7 cellular contexts compared by ENCODE assay signal in the genomic region with DNA sequence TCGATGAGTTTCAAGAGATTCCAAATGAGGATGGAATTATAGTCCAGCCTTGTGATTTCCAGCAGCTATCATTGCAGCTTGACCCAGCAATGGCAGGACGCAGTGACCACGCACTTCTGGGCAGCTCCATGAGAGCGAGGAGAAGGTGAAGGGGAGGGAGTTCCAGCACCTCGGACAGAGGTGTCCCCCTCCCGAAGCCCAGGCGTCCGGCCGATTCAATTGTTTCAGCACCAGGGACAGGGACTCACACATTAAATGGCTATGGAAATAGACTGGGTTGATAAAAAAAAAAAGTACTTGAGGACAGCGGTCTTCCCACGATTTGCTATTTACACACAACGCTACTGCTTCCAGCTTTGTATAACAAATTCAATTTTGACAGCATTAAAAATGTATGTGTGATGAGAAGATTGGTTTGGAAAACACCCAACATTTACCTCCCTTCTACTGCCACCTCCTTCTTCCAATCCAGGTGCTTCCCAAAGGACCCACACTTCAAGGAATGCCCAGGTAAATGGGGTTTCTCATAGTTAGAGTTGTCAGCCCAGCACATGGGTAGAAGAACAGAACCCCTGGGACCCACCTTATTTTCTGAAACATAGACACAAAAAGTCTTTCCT.
A peak's percentile ranks its signal among the peaks of the same experiment; 100 is the strongest.
DNase-seq lines count a peak whose midpoint lies in the region; TF ChIP-seq lines count a peak whose summit lies in the region.

No MANE protein-coding gene starts in this region.

- WGBS in lower leg skin, 2 donors, result 13 to 14% methylated on average over 12 of the region's 12 CpGs

- no peak for TF ChIP-seq EP300 in neural cell (conservative IDR thresholded peaks at IDR 0.05; ENCODE audit: poor library complexity, severe bottlenecking)

- no peaks in the 10 kb centered on the region for H3K79me2 ChIP-seq in neural cell (replicated peaks; ENCODE audit: insufficient read depth, low read length)

- no peaks in the 10 kb centered on the region for H3K9me2 ChIP-seq in neural cell (ENCODE audit: insufficient read depth, low read length)

- no peaks in the 10 kb centered on the region for H4K20me1 ChIP-seq in neural cell (ENCODE audit: insufficient read depth)

- in situ Hi-C loops in SK-MEL-5 (cut with HindIII; ENCODE audit: low pct_unique_long_range_greater_than_20kb, low sequenced_read_pairs), result no loop called here

- DNase-seq in HFF-Myc (ENCODE audit: extremely low read depth, low read depth) (peak; percentile 78), SK-MEL-5 (ENCODE audit: low read depth, low spot score) (peak; percentile 68), epithelial cell of esophagus (ENCODE audit: low read depth) (peak; percentile 85), NCI-H1105 (lab: John Stamatoyannopoulos, UW) (no peak), NCI-H2029 treated with DMSO at 0.1 percent for 48 hours (lab: John Stamatoyannopoulos, UW) (no peak), lower leg skin (ENCODE audit: low spot score in 2 of 2) (no peak)

- no peaks in the 10 kb centered on the region for H3K9me3 ChIP-seq in neural cell (ENCODE audit: low read length)

- no peak overlapping the region for H3K27ac ChIP-seq in neural cell (ENCODE audit: low read length)

- H3K4me3 ChIP-seq in HFF-Myc (replicated peaks; ENCODE audit: low read depth, low read length), result no peak overlapping the region
- H3K4me3 ChIP-seq in epithelial cell of esophagus (ENCODE audit: low read length), result no peak overlapping the region
- H3K4me3 ChIP-seq in neural cell (ENCODE audit: low read length), result no peak overlapping the region
- no peak overlapping the region for H3K4me3 ChIP-seq in lower leg skin (ENCODE audit: low read depth, poor library complexity, severe bottlenecking)

- intact Hi-C loops in lower leg skin (cut with DNase I; ENCODE audit: low total_unique reads), result no loop called here

- no peak overlapping the region for H3K9ac ChIP-seq in neural cell (ENCODE audit: low read length)

- no peak for TF ChIP-seq POLR2A in lower leg skin (IDR thresholded peaks at IDR 0.05)

- H3K27me3 ChIP-seq in neural cell (ENCODE audit: insufficient read depth, low read depth, low read length), result peaks cover 6% of the 10 kb centered on the region

- no peak overlapping the region for H3K4me2 ChIP-seq in neural cell (ENCODE audit: low read length)

- H2AFZ ChIP-seq in neural cell (ENCODE audit: low read depth, low read length), result no peak overlapping the region

- H3F3A ChIP-seq in neural cell (ENCODE audit: insufficient read depth, low read length, poor library complexity, severe bottlenecking), result no peaks in the 10 kb centered on the region

- H3K36me3 ChIP-seq in neural cell (ENCODE audit: insufficient read depth, low read length), result no peaks in the 10 kb centered on the region

- no peak for TF ChIP-seq CTCF in HFF-Myc (IDR thresholded peaks at IDR 0.05; ENCODE audit: low read depth, low read length, missing control alignments)
- no peak for TF ChIP-seq CTCF in epithelial cell of esophagus (IDR thresholded peaks at IDR 0.05; ENCODE audit: insufficient read depth, low read depth, low read length, missing control alignments)
- TF ChIP-seq CTCF in neural cell (IDR thresholded peaks at IDR 0.05; ENCODE audit: poor library complexity, severe bottlenecking), result no peak
- TF ChIP-seq CTCF in lower leg skin (IDR thresholded peaks at IDR 0.05), result no peak

- TF ChIP-seq RAD21 in neural cell (conservative IDR thresholded peaks at IDR 0.05), result no peak

TF ChIP-seq in neural cell, 6 proteins besides CTCF, POLR2A, EP300 and RAD21:
- TF ChIP-seq, protein P1, sequence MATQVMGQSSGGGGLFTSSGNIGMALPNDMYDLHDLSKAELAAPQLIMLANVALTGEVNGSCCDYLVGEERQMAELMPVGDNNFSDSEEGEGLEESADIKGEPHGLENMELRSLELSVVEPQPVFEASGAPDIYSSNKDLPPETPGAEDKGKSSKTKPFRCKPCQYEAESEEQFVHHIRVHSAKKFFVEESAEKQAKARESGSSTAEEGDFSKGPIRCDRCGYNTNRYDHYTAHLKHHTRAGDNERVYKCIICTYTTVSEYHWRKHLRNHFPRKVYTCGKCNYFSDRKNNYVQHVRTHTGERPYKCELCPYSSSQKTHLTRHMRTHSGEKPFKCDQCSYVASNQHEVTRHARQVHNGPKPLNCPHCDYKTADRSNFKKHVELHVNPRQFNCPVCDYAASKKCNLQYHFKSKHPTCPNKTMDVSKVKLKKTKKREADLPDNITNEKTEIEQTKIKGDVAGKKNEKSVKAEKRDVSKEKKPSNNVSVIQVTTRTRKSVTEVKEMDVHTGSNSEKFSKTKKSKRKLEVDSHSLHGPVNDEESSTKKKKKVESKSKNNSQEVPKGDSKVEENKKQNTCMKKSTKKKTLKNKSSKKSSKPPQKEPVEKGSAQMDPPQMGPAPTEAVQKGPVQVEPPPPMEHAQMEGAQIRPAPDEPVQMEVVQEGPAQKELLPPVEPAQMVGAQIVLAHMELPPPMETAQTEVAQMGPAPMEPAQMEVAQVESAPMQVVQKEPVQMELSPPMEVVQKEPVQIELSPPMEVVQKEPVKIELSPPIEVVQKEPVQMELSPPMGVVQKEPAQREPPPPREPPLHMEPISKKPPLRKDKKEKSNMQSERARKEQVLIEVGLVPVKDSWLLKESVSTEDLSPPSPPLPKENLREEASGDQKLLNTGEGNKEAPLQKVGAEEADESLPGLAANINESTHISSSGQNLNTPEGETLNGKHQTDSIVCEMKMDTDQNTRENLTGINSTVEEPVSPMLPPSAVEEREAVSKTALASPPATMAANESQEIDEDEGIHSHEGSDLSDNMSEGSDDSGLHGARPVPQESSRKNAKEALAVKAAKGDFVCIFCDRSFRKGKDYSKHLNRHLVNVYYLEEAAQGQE (IDR thresholded peaks at IDR 0.05; ENCODE audit: borderline replicate concordance), result peak; percentile 95
- no peak for TF ChIP-seq TAF1 (IDR thresholded peaks at IDR 0.05; ENCODE audit: low read depth)

Comparison
In these comparisons a context has a peak if more than half of its experiments do, and no peak if none do; other contexts are left out.
1. DNase-seq: peak in HFF-Myc (single experiment), SK-MEL-5 (single experiment) and epithelial cell of esophagus (single experiment); none in NCI-H1105 (single experiment), NCI-H2029 treated with DMSO at 0.1 percent for 48 hours (single experiment) and lower leg skin (0 of 2).